ENCODE assay signal across 9 cellular contexts in genomic region chr3:134651347-134652041, GRCh38. TPM values are rescaled to one million over a fixed set of nuclear protein-coding genes. Genes with fewer than 3 reads are reported as not detected.
DNase-seq lines count a peak whose midpoint lies in the region; ATAC-seq and TF ChIP-seq lines count a peak whose summit lies in the region.
"Had no signal": no experiment of that assay in that cellular context is flagged by ENCODE, and none has a peak within 500 bp of the region (broad histone marks: within the 10 kb centered on the region; RNA-seq: fewer than 3 reads in every experiment).

No MANE protein-coding gene starts in this region.

- H3K9me3 Mint-ChIP-seq in activated naive CD8-positive, alpha-beta T cell treated with anti-CD3 and anti-CD28 coated beads, Interleukin-2, amount 10 ng/mL, durations not matched to agents 7 days and 5 days: no peaks in the 10 kb centered on the region
- no peaks in the 10 kb centered on the region for H3K9me3 Mint-ChIP-seq in progenitor cell of endocrine pancreas (ENCODE audit: low read depth)
- no peaks in the 10 kb centered on the region for H3K9me3 Mint-ChIP-seq in activated T-helper 2 cell treated with anti-CD3 and anti-CD28 coated beads, Interferon-gamma antibody, Interleukin-2, Interleukin-4, amounts not matched to agents 10 μg/mL and 5 μg/mL and 100 μg/mL, durations not matched to agents 14 hours and 24 hours and 36 hours

- no peaks in the 10 kb centered on the region for H3K4me1 Mint-ChIP-seq in activated naive CD8-positive, alpha-beta T cell treated with anti-CD3 and anti-CD28 coated beads, Interleukin-2, amount 10 ng/mL, durations not matched to agents 7 days and 5 days
- peaks cover 1% of the 10 kb centered on the region for H3K4me1 Mint-ChIP-seq in progenitor cell of endocrine pancreas (ENCODE audit: low read depth)
- no peaks in the 10 kb centered on the region for H3K4me1 Mint-ChIP-seq in activated T-helper 2 cell treated with anti-CD3 and anti-CD28 coated beads, Interferon-gamma antibody, Interleukin-2, Interleukin-4, amounts not matched to agents 10 μg/mL and 5 μg/mL and 100 μg/mL, durations not matched to agents 14 hours and 24 hours and 36 hours (ENCODE audit: low read depth)

- peaks cover 0 to 24% of the 10 kb centered on the region in 2 donors for H3K4me1 ChIP-seq in right atrium auricular region
- H3K4me1 ChIP-seq in SJCRH30: no peaks in the 10 kb centered on the region

- no peak for ATAC-seq in activated naive CD8-positive, alpha-beta T cell treated with anti-CD3 and anti-CD28 coated beads, Interleukin-2, amount 10 ng/mL, durations not matched to agents 7 days and 5 days (ENCODE audit: low read depth)
- ATAC-seq: K562 had no signal

- intact Hi-C loops in activated T-helper 2 cell treated with anti-CD3 and anti-CD28 coated beads, Interferon-gamma antibody, Interleukin-2, Interleukin-4, amounts not matched to agents 10 μg/mL and 5 μg/mL and 100 μg/mL, durations not matched to agents 14 hours and 24 hours and 36 hours (cut with micrococcal nuclease): no loop called here

- no peaks in the 10 kb centered on the region for H3K9me3 ChIP-seq in right atrium auricular region
- H3K9me3 ChIP-seq in SJCRH30 (replicated peaks): no peaks in the 10 kb centered on the region

- no peak for TF ChIP-seq CTCF in right atrium auricular region (IDR thresholded peaks at IDR 0.05)
- TF ChIP-seq CTCF in progenitor cell of endocrine pancreas (IDR thresholded peaks at IDR 0.05; ENCODE audit: unreplicated experiment): no peak

- H3K27me3 ChIP-seq in right atrium auricular region: no peaks in the 10 kb centered on the region
- no peaks in the 10 kb centered on the region for H3K27me3 ChIP-seq in SJCRH30

- peak; percentile 8 for DNase-seq in DMS79 (lab: John Stamatoyannopoulos, UW)
- DNase-seq in activated naive CD8-positive, alpha-beta T cell treated with anti-CD3 and anti-CD28 coated beads, Interleukin-2, amount 10 ng/mL, durations not matched to agents 7 days and 5 days: no peak
- DNase-seq in right atrium auricular region (ENCODE audit: low spot score): peak; percentile 58
- no peak for DNase-seq in progenitor cell of endocrine pancreas (ENCODE audit: low spot score, unreplicated experiment)
- no peak for DNase-seq in NCI-H69 (lab: John Stamatoyannopoulos, UW)
- DNase-seq in SJCRH30: no peak
- DNase-seq in activated CD4-positive, alpha-beta T cell treated with anti-CD3 and anti-CD28 coated beads, Interleukin-2, amount 50 U/mL, for 1 hour: no peak
- no peak for DNase-seq in activated T-helper 2 cell treated with anti-CD3 and anti-CD28 coated beads, Interferon-gamma antibody, Interleukin-2, Interleukin-4, amounts not matched to agents 10 μg/mL and 5 μg/mL and 100 μg/mL, durations not matched to agents 14 hours and 24 hours and 36 hours (ENCODE audit: low spot score)

- H3K27ac ChIP-seq in right atrium auricular region (peak overlapping the region; percentile 2 to 10), SJCRH30 (no peak overlapping the region)

- H3K36me3 Mint-ChIP-seq in activated naive CD8-positive, alpha-beta T cell treated with anti-CD3 and anti-CD28 coated beads, Interleukin-2, amount 10 ng/mL, durations not matched to agents 7 days and 5 days: no peaks in the 10 kb centered on the region
- no peaks in the 10 kb centered on the region for H3K36me3 Mint-ChIP-seq in progenitor cell of endocrine pancreas (ENCODE audit: insufficient read depth)
- H3K36me3 Mint-ChIP-seq in activated T-helper 2 cell treated with anti-CD3 and anti-CD28 coated beads, Interferon-gamma antibody, Interleukin-2, Interleukin-4, amounts not matched to agents 10 μg/mL and 5 μg/mL and 100 μg/mL, durations not matched to agents 14 hours and 24 hours and 36 hours (ENCODE audit: low read depth): no peaks in the 10 kb centered on the region

- POLR2A ChIA-PET in activated naive CD8-positive, alpha-beta T cell treated with anti-CD3 and anti-CD28 coated beads, Interleukin-2, amount 10 ng/mL, durations not matched to agents 7 days and 5 days (lab: Charles Lee): no interaction called here

- no peaks in the 10 kb centered on the region for H3K36me3 ChIP-seq in right atrium auricular region
- H3K36me3 ChIP-seq in SJCRH30: no peaks in the 10 kb centered on the region

- peaks cover 33% of the 10 kb centered on the region for H3K27me3 Mint-ChIP-seq in activated naive CD8-positive, alpha-beta T cell treated with anti-CD3 and anti-CD28 coated beads, Interleukin-2, amount 10 ng/mL, durations not matched to agents 7 days and 5 days
- H3K27me3 Mint-ChIP-seq in progenitor cell of endocrine pancreas: peaks cover 91% of the 10 kb centered on the region
- peaks cover 20% of the 10 kb centered on the region for H3K27me3 Mint-ChIP-seq in activated T-helper 2 cell treated with anti-CD3 and anti-CD28 coated beads, Interferon-gamma antibody, Interleukin-2, Interleukin-4, amounts not matched to agents 10 μg/mL and 5 μg/mL and 100 μg/mL, durations not matched to agents 14 hours and 24 hours and 36 hours (ENCODE audit: low read depth)

- no peak overlapping the region for H3K27ac Mint-ChIP-seq in activated naive CD8-positive, alpha-beta T cell treated with anti-CD3 and anti-CD28 coated beads, Interleukin-2, amount 10 ng/mL, durations not matched to agents 7 days and 5 days
- no peak overlapping the region for H3K27ac Mint-ChIP-seq in progenitor cell of endocrine pancreas
- H3K27ac Mint-ChIP-seq in activated T-helper 2 cell treated with anti-CD3 and anti-CD28 coated beads, Interferon-gamma antibody, Interleukin-2, Interleukin-4, amounts not matched to agents 10 μg/mL and 5 μg/mL and 100 μg/mL, durations not matched to agents 14 hours and 24 hours and 36 hours: no peak overlapping the region

- H3K4me3 Mint-ChIP-seq in activated naive CD8-positive, alpha-beta T cell treated with anti-CD3 and anti-CD28 coated beads, Interleukin-2, amount 10 ng/mL, durations not matched to agents 7 days and 5 days: peak overlapping the region; percentile 63
- H3K4me3 Mint-ChIP-seq in progenitor cell of endocrine pancreas (ENCODE audit: low read depth): peak overlapping the region; percentile 53
- no peak overlapping the region for H3K4me3 Mint-ChIP-seq in activated T-helper 2 cell treated with anti-CD3 and anti-CD28 coated beads, Interferon-gamma antibody, Interleukin-2, Interleukin-4, amounts not matched to agents 10 μg/mL and 5 μg/mL and 100 μg/mL, durations not matched to agents 14 hours and 24 hours and 36 hours (ENCODE audit: low read depth)

- H3K4me3 ChIP-seq in right atrium auricular region (peak overlapping the region; percentile 30 to 51), SJCRH30 (no peak overlapping the region)
- H3K4me3 ChIP-seq: K562 had no signal

RNA-seq across cellular contexts. Expression of gene KY, which starts 0.7 kb away (rescaled TPM):
- not detected for total RNA-seq in activated naive CD8-positive, alpha-beta T cell treated with anti-CD3 and anti-CD28 coated beads, Interleukin-2, amount 10 ng/mL, durations not matched to agents 7 days and 5 days
- total RNA-seq in right atrium auricular region (under 1 TPM; 0.33 to 0.59 TPM), progenitor cell of endocrine pancreas (not detected in 2 replicates)
- total RNA-seq in SJCRH30 (2014; rRNA removed; shearing (Covaris generic)): not detected in 2 replicates
- not detected in 2 replicates for total RNA-seq in activated T-helper 2 cell treated with anti-CD3 and anti-CD28 coated beads, Interferon-gamma antibody, Interleukin-2, Interleukin-4, amounts not matched to agents 10 μg/mL and 5 μg/mL and 100 μg/mL, durations not matched to agents 14 hours and 24 hours and 36 hours
- total RNA-seq: K562 had no signal

Comparison
In these comparisons a context has a peak if more than half of its experiments do, and no peak if none do; other contexts are left out.
1. DNase-seq: peak in DMS79 (single experiment) and right atrium auricular region (single experiment); none in activated naive CD8-positive, alpha-beta T cell treated with anti-CD3 and anti-CD28 coated beads, Interleukin-2, amount 10 ng/mL, durations not matched to agents 7 days and 5 days (single experiment), progenitor cell of endocrine pancreas (single experiment), NCI-H69 (single experiment), SJCRH30 (0 of 2), activated CD4-positive, alpha-beta T cell treated with anti-CD3 and anti-CD28 coated beads, Interleukin-2, amount 50 U/mL, for 1 hour (single experiment) and activated T-helper 2 cell treated with anti-CD3 and anti-CD28 coated beads, Interferon-gamma antibody, Interleukin-2, Interleukin-4, amounts not matched to agents 10 μg/mL and 5 μg/mL and 100 μg/mL, durations not matched to agents 14 hours and 24 hours and 36 hours (single experiment).